ENCODE assay signal across 28 cellular contexts in genomic region chr4:87420431-87420830, GRCh38. TPM values are rescaled to one million over a fixed set of nuclear protein-coding genes. Genes with fewer than 3 reads are reported as not detected.
A peak's percentile ranks its signal among the peaks of the same experiment; 100 is the strongest.
DNase-seq lines count a peak whose midpoint lies in the region; ATAC-seq and TF ChIP-seq lines count a peak whose summit lies in the region.
"Had no signal": no experiment of that assay in that cellular context is flagged by ENCODE, and none has a peak within 500 bp of the region (broad histone marks: within the 10 kb centered on the region; RNA-seq: fewer than 3 reads in every experiment).

No MANE protein-coding gene starts in this region.

- H3K36me3 ChIP-seq in Caco-2 (ENCODE audit: control insufficient read depth, insufficient read depth, low read length), result no peaks in the 10 kb centered on the region
- H3K36me3 ChIP-seq: esophagus muscularis mucosa, neural progenitor cell, sigmoid colon, SJCRH30, thyroid gland had no signal

- H3K27me3 Mint-ChIP-seq in Caco-2 (ENCODE audit: insufficient read depth, unreplicated experiment), result no peaks in the 10 kb centered on the region
- peaks cover 15% of the 10 kb centered on the region for H3K27me3 Mint-ChIP-seq in brain
- H3K27me3 Mint-ChIP-seq in mesothelial cell of epicardium (ENCODE audit: low read depth), result no peaks in the 10 kb centered on the region
- H3K27me3 Mint-ChIP-seq in activated CD4-positive, alpha-beta memory T cell treated with anti-CD3 and anti-CD28 coated beads, Interleukin-2, amount 10 ng/mL, durations not matched to agents 7 days and 5 days, result no peaks in the 10 kb centered on the region
- H3K27me3 Mint-ChIP-seq: T-cell had no signal

- POLR2A ChIA-PET in Caco-2 (lab: Charles Lee), result no interaction called here
- POLR2A ChIA-PET in activated CD4-positive, alpha-beta memory T cell treated with anti-CD3 and anti-CD28 coated beads, Interleukin-2, amount 10 ng/mL, durations not matched to agents 7 days and 5 days (lab: Charles Lee), result interaction anchor here (2.0 to 5.5 kb wide), 2 partner anchors 22 to 29 kb away, joined by 5 to 51 read pairs; partner anchors contain the start of gene HSD17B11

- H3K4me1 ChIP-seq in Caco-2, result peaks cover 13% of the 10 kb centered on the region

- H3K4me1 Mint-ChIP-seq in Caco-2 (ENCODE audit: low read depth, unreplicated experiment) (peaks cover 13% of the 10 kb centered on the region), brain (peaks cover 48% of the 10 kb centered on the region), mesothelial cell of epicardium (peaks cover 41% of the 10 kb centered on the region)
- peaks cover 30% of the 10 kb centered on the region for H3K4me1 Mint-ChIP-seq in activated CD4-positive, alpha-beta memory T cell treated with anti-CD3 and anti-CD28 coated beads, Interleukin-2, amount 10 ng/mL, durations not matched to agents 7 days and 5 days

- peaks cover 4% of the 10 kb centered on the region for H3K36me3 Mint-ChIP-seq in Caco-2 (ENCODE audit: insufficient read depth, unreplicated experiment)
- H3K36me3 Mint-ChIP-seq in brain, result no peaks in the 10 kb centered on the region
- H3K36me3 Mint-ChIP-seq in mesothelial cell of epicardium, result no peaks in the 10 kb centered on the region
- no peaks in the 10 kb centered on the region for H3K36me3 Mint-ChIP-seq in activated CD4-positive, alpha-beta memory T cell treated with anti-CD3 and anti-CD28 coated beads, Interleukin-2, amount 10 ng/mL, durations not matched to agents 7 days and 5 days (ENCODE audit: low read depth)
- H3K36me3 Mint-ChIP-seq: T-cell had no signal

- no peaks in the 10 kb centered on the region for H3K27me3 ChIP-seq in Caco-2 (replicated peaks; ENCODE audit: control insufficient read depth, insufficient read depth, low read length)
- H3K27me3 ChIP-seq: esophagus muscularis mucosa, neural progenitor cell, sigmoid colon, SJCRH30, thyroid gland had no signal

- TF ChIP-seq CTCF in 22Rv1 (IDR thresholded peaks at IDR 0.05) (no peak), Caco-2 (IDR thresholded peaks at IDR 0.05; ENCODE audit: insufficient read depth in 1 of 2, low read depth in 1 of 2, low read length in 1 of 2, severe bottlenecking in 1 of 2, unreplicated experiment in 1 of 2) (no peak), brain (conservative IDR thresholded peaks at IDR 0.05) (no peak), mesothelial cell of epicardium (IDR thresholded peaks at IDR 0.05; ENCODE audit: unreplicated experiment) (no peak)

- no peak for ATAC-seq in GM21825 (IDR thresholded peaks at IDR 0.05; ENCODE audit: unreplicated experiment)
- ATAC-seq: GM12878, left ventricle myocardium superior, psoas muscle, T-cell had no signal

- BruUV-seq in Caco-2 (replicated peaks; lab: Mats Ljungman, UMichigan), result no TSS peak

- no peaks in the 10 kb centered on the region for H3K9me3 Mint-ChIP-seq in Caco-2 (ENCODE audit: unreplicated experiment)
- peaks cover 0 to 11% (median 6%) of the 10 kb centered on the region in 5 experiments for H3K9me3 Mint-ChIP-seq in brain
- peaks cover 6% of the 10 kb centered on the region for H3K9me3 Mint-ChIP-seq in mesothelial cell of epicardium
- H3K9me3 Mint-ChIP-seq in activated CD4-positive, alpha-beta memory T cell treated with anti-CD3 and anti-CD28 coated beads, Interleukin-2, amount 10 ng/mL, durations not matched to agents 7 days and 5 days, result no peaks in the 10 kb centered on the region
- H3K9me3 Mint-ChIP-seq: central memory CD8-positive, alpha-beta T cell; T-cell had no signal

- peak overlapping the region; percentile 91 for H3K27ac ChIP-seq in 22Rv1
- H3K27ac ChIP-seq: esophagus muscularis mucosa, neural progenitor cell, psoas muscle, sigmoid colon, thyroid gland had no signal

- H3K4me3 Mint-ChIP-seq in Caco-2 (ENCODE audit: unreplicated experiment) (peak overlapping the region; percentile 31), brain (peak overlapping the region in 4 of 5 experiments; percentile 29 to 94 (median 54)), mesothelial cell of epicardium (no peak overlapping the region)
- H3K4me3 Mint-ChIP-seq in activated CD4-positive, alpha-beta memory T cell treated with anti-CD3 and anti-CD28 coated beads, Interleukin-2, amount 10 ng/mL, durations not matched to agents 7 days and 5 days, result no peak overlapping the region

- no peak for DNase-seq in Caco-2
- no peak for DNase-seq in mesothelial cell of epicardium (ENCODE audit: low spot score in 2 of 2, unreplicated experiment in 2 of 2)
- DNase-seq in nucleus accumbens (lab: John Stamatoyannopoulos, UW), result no peak
- no peak for DNase-seq in dermis blood vessel endothelial cell
- DNase-seq in activated CD4-positive, alpha-beta memory T cell treated with anti-CD3 and anti-CD28 coated beads, Interleukin-2, amount 10 ng/mL, durations not matched to agents 7 days and 5 days, result no peak
- DNase-seq: activated CD4-positive, alpha-beta T cell treated with anti-CD3 and anti-CD28 coated beads for 48 hours; activated gamma-delta T cell; AML-193; foreskin fibroblast; H9; left ventricle myocardium superior; NCI-H1436 treated with DMSO at 0.1 percent for 48 hours; NCI-H226; NCI-H748 treated with DMSO at 0.1 percent for 48 hours; psoas muscle; sigmoid colon; SJCRH30; stimulated activated CD4-positive, alpha-beta T cell treated with anti-CD3 and anti-CD28 coated beads, Interleukin-12 subunit alpha, Interleukin-12 subunit beta, amount 100 ng/mL, for 4 hours; stimulated activated CD4-positive, alpha-beta T cell treated with anti-CD3 and anti-CD28 coated beads, Interleukin-2, amount 100 ng/mL, for 48 hours; T-cell; thyroid gland had no signal

- H3K9me3 ChIP-seq in Caco-2, result no peaks in the 10 kb centered on the region
- H3K9me3 ChIP-seq: esophagus muscularis mucosa, psoas muscle, sigmoid colon, SJCRH30, thyroid gland had no signal

- intact Hi-C loops in Caco-2 (cut with micrococcal nuclease; ENCODE audit: unreplicated experiment), result no loop called here

- no peak overlapping the region for H3K4me3 ChIP-seq in Caco-2 (ENCODE audit: low read depth, low read length)
- H3K4me3 ChIP-seq: esophagus muscularis mucosa, GM12878, neural progenitor cell, psoas muscle, sigmoid colon, SJCRH30, thyroid gland had no signal

- H3K27ac Mint-ChIP-seq in Caco-2 (ENCODE audit: unreplicated experiment) (no peak overlapping the region), brain (peak overlapping the region in 2 of 5 experiments; percentile 45 to 87), mesothelial cell of epicardium (peak overlapping the region; percentile 39)
- H3K27ac Mint-ChIP-seq in activated CD4-positive, alpha-beta memory T cell treated with anti-CD3 and anti-CD28 coated beads, Interleukin-2, amount 10 ng/mL, durations not matched to agents 7 days and 5 days, result no peak overlapping the region
- H3K27ac Mint-ChIP-seq: neural progenitor cell had no signal

- CTCF ChIA-PET in Caco-2 (lab: Charles Lee), result no interaction called here
- CTCF ChIA-PET in activated CD4-positive, alpha-beta memory T cell treated with anti-CD3 and anti-CD28 coated beads, Interleukin-2, amount 10 ng/mL, durations not matched to agents 7 days and 5 days (lab: Charles Lee), result interaction anchor here (1.2 to 4.7 kb wide), 2 partner anchors 29 to 45 kb away, joined by 3 to 34 read pairs; partner anchors contain the start of gene HSD17B11

RNA-seq across cellular contexts. Expression of gene NUDT9, which starts 1.9 kb away (rescaled TPM):
- total RNA-seq in Caco-2 (2022) (27.9 and 28.7 TPM in 2 replicates), mesothelial cell of epicardium (25.5 to 27.7 TPM (median 26.0 TPM) in 3 replicates), dermis blood vessel endothelial cell (20.4 and 21.6 TPM in 2 replicates)
- 24.9 TPM for polyA plus RNA-seq in brain (ENCODE audit: insufficient read depth, low read depth, low replicate concordance)
- 1 to 10 TPM; 7.4 to 8.4 TPM for total RNA-seq in activated CD4-positive, alpha-beta memory T cell treated with anti-CD3 and anti-CD28 coated beads, Interleukin-2, amount 10 ng/mL, durations not matched to agents 7 days and 5 days

RNA-seq across cellular contexts. Expression of gene HSD17B11, which starts 29.4 kb away (rescaled TPM):
- total RNA-seq in Caco-2 (2022), result 39.3 and 42.8 TPM in 2 replicates
- 39.5 TPM for polyA plus RNA-seq in brain (ENCODE audit: insufficient read depth, low read depth, low replicate concordance)
- 18.7 to 23.4 TPM (median 19.2 TPM) in 3 replicates for total RNA-seq in mesothelial cell of epicardium
- total RNA-seq in dermis blood vessel endothelial cell, result 48.0 and 71.5 TPM in 2 replicates
- 10 to 100 TPM; 39.5 to 44.3 TPM for total RNA-seq in activated CD4-positive, alpha-beta memory T cell treated with anti-CD3 and anti-CD28 coated beads, Interleukin-2, amount 10 ng/mL, durations not matched to agents 7 days and 5 days

Comparison
In these comparisons a context has a peak if more than half of its experiments do, and no peak if none do; other contexts are left out.
1. H3K4me3 Mint-ChIP-seq: peak in Caco-2 (single experiment) and brain (4 of 5); none in mesothelial cell of epicardium (single experiment) and activated CD4-positive, alpha-beta memory T cell treated with anti-CD3 and anti-CD28 coated beads, Interleukin-2, amount 10 ng/mL, durations not matched to agents 7 days and 5 days (single experiment).